8 cellular contexts compared by ENCODE assay signal in genomic region chr12:131929530-131930456, GRCh38. TPM values are rescaled to one million over a fixed set of nuclear protein-coding genes. Genes with fewer than 3 reads are reported as not detected.
A peak's percentile ranks its signal among the peaks of the same experiment; 100 is the strongest.
DNase-seq lines count a peak whose midpoint lies in the region; ATAC-seq and TF ChIP-seq lines count a peak whose summit lies in the region.

No MANE protein-coding gene starts in this region.

- peak overlapping the region; percentile 94 for H3K4me3 ChIP-seq in AG09309 (ENCODE audit: control insufficient read depth, low read depth, low read length)
- H3K4me3 ChIP-seq in sigmoid colon: peak overlapping the region; percentile 58 to 93 (median 88)

- no peaks in the 10 kb centered on the region for H3K27me3 ChIP-seq in sigmoid colon

- TF ChIP-seq POLR2A in sigmoid colon (IDR thresholded peaks at IDR 0.05): no peak

- H3K36me3 Mint-ChIP-seq in activated naive CD4-positive, alpha-beta T cell treated with anti-CD3 and anti-CD28 coated beads for 36 hours (ENCODE audit: low read depth): peaks cover 27% of the 10 kb centered on the region

- TF ChIP-seq CTCF in AG09309 (IDR thresholded peaks at IDR 0.05; ENCODE audit: control insufficient read depth, insufficient read depth, low read depth, low read length, missing control alignments) (no peak), sigmoid colon (IDR thresholded peaks at IDR 0.05) (no peak)

- H3K4me3 Mint-ChIP-seq in activated naive CD4-positive, alpha-beta T cell treated with anti-CD3 and anti-CD28 coated beads for 36 hours: peak overlapping the region; percentile 96

- H3K9me3 Mint-ChIP-seq in activated naive CD4-positive, alpha-beta T cell treated with anti-CD3 and anti-CD28 coated beads for 36 hours: no peaks in the 10 kb centered on the region

- H3K27ac ChIP-seq in sigmoid colon: peak overlapping the region; percentile 61 to 94 (median 93)

- H3K4me1 ChIP-seq in sigmoid colon: peaks cover 0 to 24% (median 16%) of the 10 kb centered on the region in 4 donors

- DNase-seq in AG09309 (ENCODE audit: low read depth) (no peak), NCI-H146 (lab: John Stamatoyannopoulos, UW) (peak; percentile 53), left ventricle myocardium superior (peak; percentile 38), sigmoid colon (peak; percentile 68)
- DNase-seq in activated naive CD4-positive, alpha-beta T cell treated with anti-CD3 and anti-CD28 coated beads for 36 hours: peak; percentile 34

- H3K36me3 ChIP-seq in sigmoid colon: peaks cover 0 to 31% (median 18%) of the 10 kb centered on the region in 4 donors

- H3K27ac Mint-ChIP-seq in activated naive CD4-positive, alpha-beta T cell treated with anti-CD3 and anti-CD28 coated beads for 36 hours: peak overlapping the region; percentile 80

- H3K4me1 Mint-ChIP-seq in activated naive CD4-positive, alpha-beta T cell treated with anti-CD3 and anti-CD28 coated beads for 36 hours (ENCODE audit: low read depth): peaks cover 28% of the 10 kb centered on the region

- intact Hi-C loops in activated naive CD4-positive, alpha-beta T cell treated with anti-CD3 and anti-CD28 coated beads for 36 hours (cut with micrococcal nuclease): loop anchor here (1.0 kb wide), 4 partner anchors 20 to 218 kb away; partner anchors contain the start of genes EP400 and SFSWAP
- intact Hi-C loops in left ventricle myocardium superior (cut with micrococcal nuclease) (no loop called here), sigmoid colon (cut with DNase I) (loop anchor here (1.0 kb wide), 2 partner anchors 20 to 33 kb away; partner anchors contain the start of gene EP400)

- TF ChIP-seq EP300 in sigmoid colon (IDR thresholded peaks at IDR 0.05): no peak

- H3K27me3 Mint-ChIP-seq in activated naive CD4-positive, alpha-beta T cell treated with anti-CD3 and anti-CD28 coated beads for 36 hours (ENCODE audit: low read depth): no peaks in the 10 kb centered on the region

- H3K9me3 ChIP-seq in sigmoid colon: no peaks in the 10 kb centered on the region

- WGBS in sigmoid colon, 2 donors: 1% methylated on average over 91 of the region's 91 CpGs

- CTCF ChIA-PET in activated naive CD4-positive, alpha-beta T cell treated with anti-CD3 and anti-CD28 coated beads for 36 hours (lab: Charles Lee): no interaction called here

- peak; percentile 20 for ATAC-seq in GM19397 (IDR thresholded peaks at IDR 0.05; ENCODE audit: unreplicated experiment)
- ATAC-seq in left ventricle myocardium superior: peak; percentile 1
- ATAC-seq in HG03457 (IDR thresholded peaks at IDR 0.05; ENCODE audit: unreplicated experiment): no peak
- ATAC-seq in GM18870 (IDR thresholded peaks at IDR 0.05; ENCODE audit: unreplicated experiment): no peak

RNA-seq across cellular contexts. Expression of gene PUS1, which starts 0.7 kb away (rescaled TPM):
- 10 to 100 TPM; 37.7 to 38.8 TPM for total RNA-seq in activated naive CD4-positive, alpha-beta T cell treated with anti-CD3 and anti-CD28 coated beads for 36 hours
- total RNA-seq in left ventricle myocardium superior (5.6 TPM), sigmoid colon (10 to 100 TPM in 1 of 4 donors, 1 to 10 TPM in 3; 7.6 to 15.6 (median 8.9) TPM)
- 10 to 100 TPM in 1 of 3 donors, 1 to 10 TPM in 2; 9.0 to 33.8 (median 9.7) TPM for polyA plus RNA-seq in sigmoid colon

RNA-seq across cellular contexts. Expression of gene EP400, which starts 19.9 kb away (rescaled TPM):
- 10 to 100 TPM; 36.8 to 40.6 TPM for total RNA-seq in activated naive CD4-positive, alpha-beta T cell treated with anti-CD3 and anti-CD28 coated beads for 36 hours
- total RNA-seq in left ventricle myocardium superior (14.8 TPM), sigmoid colon (10 to 100 TPM; 14.5 to 35.7 (median 18.8) TPM)
- 10 to 100 TPM in 1 of 3 donors, 1 to 10 TPM in 2; 3.2 to 22.3 (median 4.2) TPM for polyA plus RNA-seq in sigmoid colon

RNA-seq across cellular contexts. Expression of gene ULK1, which starts 35.4 kb away (rescaled TPM):
- total RNA-seq in activated naive CD4-positive, alpha-beta T cell treated with anti-CD3 and anti-CD28 coated beads for 36 hours: 10 to 100 TPM; 13.6 to 15.6 TPM
- 64.0 TPM for total RNA-seq in left ventricle myocardium superior
- 10 to 100 TPM; 13.2 to 29.1 (median 18.6) TPM for total RNA-seq in sigmoid colon
- 10 to 100 TPM in 1 of 3 donors, 1 to 10 TPM in 2; 5.3 to 17.5 (median 5.4) TPM for polyA plus RNA-seq in sigmoid colon

Comparison
In these comparisons a context has a peak if more than half of its experiments do, and no peak if none do; other contexts are left out.
1. ATAC-seq: peak in GM19397 (single experiment) and left ventricle myocardium superior (single experiment); none in HG03457 (single experiment) and GM18870 (single experiment).